ENCODE assay signal across 10 cellular contexts in genomic region chr7:25720427-25720826, GRCh38.
DNase-seq lines count a peak whose midpoint lies in the region; ATAC-seq and TF ChIP-seq lines count a peak whose summit lies in the region.
"Had no signal": no experiment of that assay in that cellular context is flagged by ENCODE, and none has a peak within 500 bp of the region (broad histone marks: within the 10 kb centered on the region; RNA-seq: fewer than 3 reads in every experiment).

No MANE protein-coding gene starts in this region.

- H3K9me3 Mint-ChIP-seq in nephron = no peaks in the 10 kb centered on the region

- no peaks in the 10 kb centered on the region for H3K36me3 ChIP-seq in adrenal gland (replicated peaks in 1 of 2)
- H3K36me3 ChIP-seq in tibial nerve = no peaks in the 10 kb centered on the region

- H3K9me3 ChIP-seq in adrenal gland (replicated peaks in 1 of 3) (no peaks in the 10 kb centered on the region), tibial nerve (no peaks in the 10 kb centered on the region)

- no peak overlapping the region for H3K4me3 Mint-ChIP-seq in nephron

- peaks cover 53% of the 10 kb centered on the region for H3K4me1 Mint-ChIP-seq in nephron

- no peak for ATAC-seq in HG02981 (IDR thresholded peaks at IDR 0.05; ENCODE audit: unreplicated experiment)
- no peak for ATAC-seq in esophagus mucosa

- DNase-seq in DMS153 (lab: John Stamatoyannopoulos, UW) (peak; percentile 45), HPDE6-E6E7 (ENCODE audit: extremely low spot score) (peak; percentile 4), adrenal gland (peak in 3 of 7 donors; percentile 16 to 55 (median 26)), NCI-H1105 (lab: John Stamatoyannopoulos, UW) (no peak), tibial nerve (ENCODE audit: low spot score in 2 of 2) (no peak)
- DNase-seq: activated T-cell treated with anti-CD3 and anti-CD28 coated beads for 4 hours, NCI-H2029 had no signal

- no peaks in the 10 kb centered on the region for H3K36me3 Mint-ChIP-seq in nephron (ENCODE audit: low read depth)

- no peak overlapping the region for H3K27ac ChIP-seq in adrenal gland
- H3K27ac ChIP-seq in tibial nerve = no peak overlapping the region

- H3K4me3 ChIP-seq in adrenal gland = no peak overlapping the region
- H3K4me3 ChIP-seq in tibial nerve = no peak overlapping the region

- no peak for TF ChIP-seq EP300 in tibial nerve (IDR thresholded peaks at IDR 0.05)

- peak; percentile 27 to 52 (median 38) for TF ChIP-seq CTCF in adrenal gland (IDR thresholded peaks at IDR 0.05)
- TF ChIP-seq CTCF in nephron (IDR thresholded peaks at IDR 0.05; ENCODE audit: unreplicated experiment in 3 of 3) = peak; percentile 40 to 54 (median 44)
- peak in 1 of 5 experiments; percentile 14 for TF ChIP-seq CTCF in tibial nerve (IDR thresholded peaks at IDR 0.05)

- H3K27ac Mint-ChIP-seq in nephron = peak overlapping the region in 1 of 3 experiments; percentile 18

- WGBS in adrenal gland, 4 donors = 47 to 55% (median 50%) methylated on average over 2 of the region's 2 CpGs
- WGBS in tibial nerve, 2 donors = 52 to 58% methylated on average over 2 of the region's 2 CpGs

- no peaks in the 10 kb centered on the region for H3K27me3 Mint-ChIP-seq in nephron (ENCODE audit: low read depth)

- H3K4me1 ChIP-seq in adrenal gland (replicated peaks in 1 of 2) (peaks cover 4% of the 10 kb centered on the region in 2 donors), tibial nerve (no peaks in the 10 kb centered on the region)

- no peak for TF ChIP-seq POLR2A in adrenal gland (IDR thresholded peaks at IDR 0.05)
- TF ChIP-seq POLR2A in tibial nerve (IDR thresholded peaks at IDR 0.05) = no peak

- intact Hi-C loops in adrenal gland (cut with DNase I) = loop anchor here in 1 of 2 donors (10.0 kb wide), 1 partner anchor 124 kb away; no protein-coding TSS in a partner anchor

- H3K27me3 ChIP-seq in adrenal gland (no peaks in the 10 kb centered on the region), tibial nerve (no peaks in the 10 kb centered on the region)

Comparison
In these comparisons a context has a peak if more than half of its experiments do, and no peak if none do; other contexts are left out.
1. DNase-seq: peak in DMS153 (single experiment) and HPDE6-E6E7 (single experiment); none in NCI-H1105 (single experiment) and tibial nerve (0 of 2).